In the genomic region with DNA sequence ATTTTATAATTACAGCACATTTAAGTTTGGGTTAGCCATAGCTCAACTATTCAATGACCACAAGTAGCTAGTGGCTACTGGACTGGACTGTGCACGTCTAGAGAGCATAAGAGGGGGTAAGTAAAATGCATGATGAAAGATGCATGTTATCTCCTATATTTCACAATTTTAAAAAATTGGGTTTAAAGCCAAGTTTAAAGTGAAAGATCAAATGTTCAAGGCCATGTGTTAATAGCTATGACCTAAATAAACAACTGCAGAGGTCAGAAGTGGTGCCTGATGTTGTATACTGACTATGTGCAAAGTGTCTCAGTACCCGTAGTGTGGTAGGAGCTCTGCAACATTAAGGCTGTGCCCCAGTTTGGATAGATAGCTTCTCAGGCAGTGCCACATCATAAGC, we compare ENCODE assay signal across 34 cellular contexts. TPM values are rescaled to one million over a fixed set of nuclear protein-coding genes. Genes with fewer than 3 reads are reported as not detected.
"Had no signal": no experiment of that assay in that cellular context is flagged by ENCODE, and none has a peak within 500 bp of the region (broad histone marks: within the 10 kb centered on the region; RNA-seq: fewer than 3 reads in every experiment).

No MANE protein-coding gene starts in this region.

- H3K27me3 ChIP-seq: body of pancreas, brain microvascular endothelial cell, breast epithelium had no signal

- DNase-seq: activated CD4-positive, alpha-beta memory T cell treated with anti-CD3 and anti-CD28 coated beads, Interleukin-2, amount 10 ng/mL, durations not matched to agents 7 days and 5 days; activated CD4-positive, alpha-beta T cell treated with anti-CD3 and anti-CD28 coated beads for 1 hour; activated CD4-positive, alpha-beta T cell treated with anti-CD3 and anti-CD28 coated beads for 36 hours; activated CD4-positive, alpha-beta T cell treated with anti-CD3 and anti-CD28 coated beads for 48 hours; activated CD4-positive, alpha-beta T cell treated with anti-CD3 and anti-CD28 coated beads, Interleukin-2, amount 10 ng/mL, durations not matched to agents 7 days and 5 days; activated CD4-positive, alpha-beta T cell treated with anti-CD3 and anti-CD28 coated beads, Interleukin-2, amount 50 U/mL, for 48 hours; activated CD4-positive, CD25-positive, alpha-beta regulatory T cell; activated CD8-positive, alpha-beta memory T cell treated with anti-CD3 and anti-CD28 coated beads for 24 hours; activated CD8-positive, alpha-beta memory T cell treated with anti-CD3 and anti-CD28 coated beads, Interleukin-2, amount 10 ng/mL, durations not matched to agents 7 days and 5 days; activated CD8-positive, alpha-beta memory T cell treated with anti-CD3 and anti-CD28 coated beads, Interleukin-2, amount 50 U/mL, for 48 hours; activated CD8-positive, alpha-beta T cell treated with anti-CD3 and anti-CD28 coated beads, Interleukin-2, amount 10 ng/mL, durations not matched to agents 7 days and 5 days; activated effector memory CD4-positive, alpha-beta T cell treated with Interleukin-2 at 50 U/mL for 16 hours; activated gamma-delta T cell; activated naive CD4-positive, alpha-beta T cell treated with anti-CD3 and anti-CD28 coated beads, Interleukin-2, amount 10 ng/mL, durations not matched to agents 7 days and 5 days; activated naive CD4-positive, alpha-beta T cell treated with Interleukin-2 at 50 U/mL for 16 hours; activated naive CD8-positive, alpha-beta T cell treated with anti-CD3 and anti-CD28 coated beads, Interleukin-2, amount 10 ng/mL, durations not matched to agents 7 days and 5 days; activated naive CD8-positive, alpha-beta T cell treated with anti-CD3 and anti-CD28 coated beads, Interleukin-2, amount 50 U/mL, for 24 hours; activated T-cell treated with anti-CD3 and anti-CD28 coated beads, Interleukin-2, amount 50 U/mL, for 24 hours; activated T-cell treated with anti-CD3 and anti-CD28 coated beads, Interleukin-2, amount 50 U/mL, for 48 hours; amniotic stem cell; aorta; body of pancreas; brain microvascular endothelial cell; central memory CD4-positive, alpha-beta T cell; SW 1271; T-helper 1 cell; T-helper 2 cell; T-helper 9 cell had no signal

- ATAC-seq: activated CD4-positive, alpha-beta T cell treated with anti-CD3 and anti-CD28 coated beads for 36 hours; activated CD4-positive, CD25-positive, alpha-beta regulatory T cell treated with anti-CD3 and anti-CD28 coated beads, Interleukin-2, amount 50 U/mL, for 24 hours; activated CD8-positive, alpha-beta memory T cell treated with anti-CD3 and anti-CD28 coated beads, Interleukin-2, amount 10 ng/mL, durations not matched to agents 7 days and 5 days; activated CD8-positive, alpha-beta T cell treated with anti-CD3 and anti-CD28 coated beads, Interleukin-2, amount 10 ng/mL, durations not matched to agents 7 days and 5 days; activated naive CD8-positive, alpha-beta T cell treated with anti-CD3 and anti-CD28 coated beads, Interleukin-2, amount 50 U/mL, for 24 hours; body of pancreas had no signal

- H3K4me3 ChIP-seq: body of pancreas, breast epithelium had no signal

- H3K27ac ChIP-seq: body of pancreas, brain microvascular endothelial cell, breast epithelium, VCaP had no signal

- FAIRE-seq: astrocyte, TTC549 had no signal

- H3K36me3 ChIP-seq: brain microvascular endothelial cell, breast epithelium had no signal

- H3K4me1 ChIP-seq: body of pancreas, breast epithelium had no signal

RNA-seq across cellular contexts. Expression of a gene that starts 48.2 kb away (rescaled TPM):
- total RNA-seq: activated CD4-positive, alpha-beta T cell treated with anti-CD3 and anti-CD28 coated beads for 36 hours; activated CD8-positive, alpha-beta T cell treated with anti-CD3 and anti-CD28 coated beads, Interleukin-2, amount 10 ng/mL, durations not matched to agents 7 days and 5 days; activated T-helper 2 cell treated with anti-CD3 and anti-CD28 coated beads, Interferon-gamma antibody, Interleukin-2, Interleukin-4, amounts not matched to agents 10 μg/mL and 5 μg/mL and 100 μg/mL, durations not matched to agents 14 hours and 24 hours and 36 hours had no signal
